ENCODE assay signal across 8 cellular contexts in the genomic region with DNA sequence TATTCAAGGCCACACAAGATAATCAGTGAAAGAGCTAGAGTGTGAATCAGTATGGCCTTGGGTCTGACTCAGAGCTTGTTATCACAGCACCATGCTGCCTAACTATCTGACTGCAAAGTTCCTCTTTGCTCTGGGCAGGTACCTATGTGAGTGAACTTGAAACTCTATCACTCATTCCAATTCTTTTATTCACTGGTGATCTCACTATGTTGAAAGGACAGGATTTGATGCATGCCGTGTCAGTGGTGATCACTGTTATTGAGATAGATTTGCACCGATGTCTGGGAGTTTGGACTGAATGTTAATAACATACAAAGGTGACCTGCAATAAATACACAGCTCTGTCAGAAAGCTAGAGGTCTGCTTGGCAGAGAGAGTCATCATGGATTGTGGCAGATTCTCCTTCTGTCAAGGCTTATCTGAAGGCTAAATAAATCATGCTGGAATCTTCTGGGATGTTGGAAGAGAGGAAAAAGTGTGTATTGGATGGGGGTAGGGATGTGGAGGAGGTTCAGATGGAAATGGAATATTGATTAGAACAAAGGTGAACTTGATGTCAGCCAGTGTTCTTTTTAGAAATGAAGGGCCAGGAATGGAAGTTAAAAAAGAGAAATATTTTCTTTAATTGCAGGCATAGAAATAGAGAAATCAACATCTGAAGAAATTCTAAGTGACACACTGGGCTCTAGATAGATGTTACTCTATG.
A peak's percentile ranks its signal among the peaks of the same experiment; 100 is the strongest.
DNase-seq lines count a peak whose midpoint lies in the region; ATAC-seq and TF ChIP-seq lines count a peak whose summit lies in the region.

No MANE protein-coding gene starts in this region.

- ATAC-seq in GM18868 (IDR thresholded peaks at IDR 0.05; ENCODE audit: unreplicated experiment) (peak; percentile 61), GM21737 (IDR thresholded peaks at IDR 0.05; ENCODE audit: unreplicated experiment) (peak; percentile 39), HG03575 (IDR thresholded peaks at IDR 0.05; ENCODE audit: extremely low read depth, insufficient number of reproducible peaks, low FRiP score, unreplicated experiment) (peak; percentile 39)

- no peak for TF ChIP-seq CTCF in vagina (IDR thresholded peaks at IDR 0.05)

- no peak for TF ChIP-seq POLR2A in vagina (IDR thresholded peaks at IDR 0.05)

- no peaks in the 10 kb centered on the region for H3K36me3 ChIP-seq in vagina

- H3K27me3 ChIP-seq in vagina = no peaks in the 10 kb centered on the region

- DNase-seq in kidney tubule cell (ENCODE audit: low spot score) (peak; percentile 92), superior temporal gyrus (ENCODE audit: extremely low spot score) (no peak), vagina (ENCODE audit: extremely low spot score in 2 of 2) (no peak), HuH-7.5 (ENCODE audit: low spot score) (no peak)
- no peak for DNase-seq in effector CD8-positive, alpha-beta T cell (lab: John Stamatoyannopoulos, UW)

- no peak overlapping the region for H3K4me3 ChIP-seq in vagina

- intact Hi-C loops in vagina (cut with DNase I) = no loop called here

- H3K9me3 ChIP-seq in vagina = no peaks in the 10 kb centered on the region

- peaks cover 16% of the 10 kb centered on the region for H3K4me1 ChIP-seq in vagina

- H3K27ac ChIP-seq in vagina = no peak overlapping the region
